Comparison of ENCODE assay signal across 8 cellular contexts in the genomic region with DNA sequence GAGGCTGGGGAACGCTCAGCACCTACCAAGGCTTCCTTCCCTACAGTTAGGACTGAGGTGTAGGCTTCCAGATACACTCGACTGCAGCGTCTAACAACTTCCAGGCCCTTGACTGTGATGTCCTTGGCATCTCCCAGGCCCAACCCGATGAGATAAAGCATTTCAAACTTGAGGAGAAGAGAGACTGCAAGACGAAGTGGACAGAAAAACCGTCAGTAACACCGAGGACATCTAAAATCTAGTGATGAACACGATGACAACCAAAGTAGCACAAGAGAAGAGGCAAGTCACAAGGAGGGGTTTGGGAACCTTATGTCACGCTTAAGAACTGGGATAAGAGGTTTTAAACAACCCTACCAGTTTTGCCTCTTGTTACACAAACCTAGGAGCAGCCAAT. TPM values are rescaled to one million over a fixed set of nuclear protein-coding genes. Genes with fewer than 3 reads are reported as not detected.
DNase-seq lines count a peak whose midpoint lies in the region; ATAC-seq and TF ChIP-seq lines count a peak whose summit lies in the region.

No MANE protein-coding gene starts in this region.

- 0 to 1% (median 1%) methylated on average over 9 of the region's 9 CpGs for WGBS in psoas muscle, 3 donors

- H3K4me3 ChIP-seq in Karpas-422 (ENCODE audit: low read length) (peak overlapping the region; percentile 83), cardiac muscle cell (peak overlapping the region; percentile 63), psoas muscle (peak overlapping the region; percentile 80)

- H3K27me3 ChIP-seq in Karpas-422 (ENCODE audit: low read length) (no peaks in the 10 kb centered on the region), cardiac muscle cell (no peaks in the 10 kb centered on the region), psoas muscle (ENCODE audit: insufficient read depth in 3 of 3, low read length in 2 of 3) (no peaks in the 10 kb centered on the region)

- peak overlapping the region; percentile 87 for H3K9ac ChIP-seq in ES-I3 (ENCODE audit: low read depth, low read length)
- H3K9ac ChIP-seq in Karpas-422 (ENCODE audit: low read length) = peak overlapping the region; percentile 85

- intact Hi-C loops in psoas muscle (cut with DNase I) = loop anchor here (2.0 to 10.0 kb wide), 2 partner anchors 210 to 214 kb away; a partner anchor contains a TSS

- no peak for TF ChIP-seq CTCF in cardiac muscle cell (IDR thresholded peaks at IDR 0.05; ENCODE audit: low read depth, low read length)
- TF ChIP-seq CTCF in psoas muscle (IDR thresholded peaks at IDR 0.05) = no peak

- H3K9me3 ChIP-seq in ES-I3 (ENCODE audit: control insufficient read depth, insufficient read depth, low read length) (no peaks in the 10 kb centered on the region), Karpas-422 (ENCODE audit: low read length) (no peaks in the 10 kb centered on the region), cardiac muscle cell (ENCODE audit: low read depth) (no peaks in the 10 kb centered on the region), psoas muscle (no peaks in the 10 kb centered on the region)

- peak overlapping the region; percentile 28; the same call in 1 of the 2 replicates for H2AFZ ChIP-seq in Karpas-422 (ENCODE audit: low read length)

- peaks cover 57% of the 10 kb centered on the region for H3K79me2 ChIP-seq in Karpas-422 (ENCODE audit: low read length)

- peak; percentile 69 for DNase-seq in Karpas-422
- peak; percentile 52 to 56 for DNase-seq in activated T-cell treated with anti-CD3 and anti-CD28 coated beads, Interleukin-2, amount 50 U/mL, for 48 hours
- DNase-seq in cardiac muscle cell (ENCODE audit: low read depth in 1 of 2, low spot score in 1 of 2) = peak; percentile 30 to 40
- no peak for DNase-seq in psoas muscle
- DNase-seq in OCI-M1 (lab: John Stamatoyannopoulos, UW) = no peak
- no peak for DNase-seq in NK-92 (lab: John Stamatoyannopoulos, UW; ENCODE audit: unreplicated experiment)

- H3K9me2 ChIP-seq in Karpas-422 (replicated peaks; ENCODE audit: insufficient read depth, low read length) = no peaks in the 10 kb centered on the region

- ATAC-seq in GM21825 (IDR thresholded peaks at IDR 0.05; ENCODE audit: unreplicated experiment) (peak; percentile 25), psoas muscle (peak; percentile 44 to 66 (median 49))

- peak overlapping the region; percentile 71 for H3K4me2 ChIP-seq in Karpas-422 (ENCODE audit: low read depth, low read length, poor library complexity, severe bottlenecking)

- H3K36me3 ChIP-seq in ES-I3 (ENCODE audit: insufficient read depth, low read length) (no peaks in the 10 kb centered on the region; the same call in 1 of the 2 replicates), Karpas-422 (ENCODE audit: insufficient read depth, low read length) (peaks cover 14% of the 10 kb centered on the region; the same call in 1 of the 2 replicates), cardiac muscle cell (peaks cover 11% of the 10 kb centered on the region), psoas muscle (ENCODE audit: insufficient read depth in 1 of 2, low read depth in 1 of 2) (peaks cover 2 to 23% of the 10 kb centered on the region in 2 donors)

- H3K4me1 ChIP-seq in ES-I3 (ENCODE audit: insufficient read depth, low read length) = no peaks in the 10 kb centered on the region
- H3K4me1 ChIP-seq in Karpas-422 (ENCODE audit: low read length) = peaks cover 43% of the 10 kb centered on the region
- peaks cover 11% of the 10 kb centered on the region for H3K4me1 ChIP-seq in cardiac muscle cell (ENCODE audit: low read depth)
- peaks cover 25% of the 10 kb centered on the region for H3K4me1 ChIP-seq in psoas muscle

- H4K20me1 ChIP-seq in Karpas-422 (ENCODE audit: insufficient read depth, low read depth, low read length) = no peaks in the 10 kb centered on the region

- H3K27ac ChIP-seq in Karpas-422 (ENCODE audit: low read length) (peak overlapping the region; percentile 60), cardiac muscle cell (peak overlapping the region; percentile 92), psoas muscle (peak overlapping the region; percentile 96)

RNA-seq across cellular contexts. Expression of a gene that starts 0.3 kb away (rescaled TPM):
- 16.6 and 17.7 TPM in 2 replicates for total RNA-seq in Karpas-422 (2014; rRNA removed; shearing (Covaris generic); ENCODE audit: low replicate concordance)
- 20.3 and 35.8 TPM in 2 replicates for total RNA-seq in cardiac muscle cell
- polyA plus RNA-seq in cardiac muscle cell = 39.2 and 43.6 TPM in 2 replicates
- total RNA-seq in psoas muscle = 10 to 100 TPM; 18.6 to 32.2 (median 29.7) TPM
- 10 to 100 TPM; 24.9 to 44.0 (median 31.1) TPM for polyA plus RNA-seq in psoas muscle

Comparison
In these comparisons a context has a peak if more than half of its experiments do, and no peak if none do; other contexts are left out.
1. DNase-seq: peak in Karpas-422 (single experiment), activated T-cell treated with anti-CD3 and anti-CD28 coated beads, Interleukin-2, amount 50 U/mL, for 48 hours (2 of 2) and cardiac muscle cell (2 of 2); none in psoas muscle (0 of 2), OCI-M1 (single experiment) and NK-92 (single experiment).
2. Peak in every context shown above with its lines, with median percentiles within 50 percentile points of each other: H3K27ac ChIP-seq and H3K4me3 ChIP-seq.